Comparison of ENCODE assay signal across 23 cellular contexts in genomic region chr11:90851196-90851595, GRCh38.
DNase-seq lines count a peak whose midpoint lies in the region; ATAC-seq, FAIRE-seq and TF ChIP-seq lines count a peak whose summit lies in the region.
"Had no signal": no experiment of that assay in that cellular context is flagged by ENCODE, and none has a peak within 500 bp of the region (broad histone marks: within the 10 kb centered on the region; RNA-seq: fewer than 3 reads in every experiment).

No MANE protein-coding gene starts in this region.

- H2BK5ac ChIP-seq in IMR-90 (ENCODE audit: low read depth, low read length, poor library complexity, severe bottlenecking) = no peak overlapping the region

- H3K56ac ChIP-seq in IMR-90 (ENCODE audit: extremely low read depth, insufficient read depth, low read length) = no peak overlapping the region

- no peak overlapping the region for H3K14ac ChIP-seq in IMR-90 (replicated peaks; ENCODE audit: low read depth, low read length)

- TF ChIP-seq EP300 in A549 (IDR thresholded peaks at IDR 0.05) (no peak), K562 (IDR thresholded peaks at IDR 0.05; ENCODE audit: low read length) (no peak)

- no peak overlapping the region for H3K23ac ChIP-seq in IMR-90 (ENCODE audit: low read depth, low read length)

- ATAC-seq in A549 (no peak), IMR-90 (ENCODE audit: low read depth) (no peak), K562 (no peak), GM21360 (IDR thresholded peaks at IDR 0.05; ENCODE audit: unreplicated experiment) (no peak), GM21528 (IDR thresholded peaks at IDR 0.05; ENCODE audit: low FRiP score, unreplicated experiment) (no peak)

- no peaks in the 10 kb centered on the region for H3K9me1 ChIP-seq in IMR-90 (ENCODE audit: insufficient read depth, low read length)
- no peaks in the 10 kb centered on the region for H3K9me1 ChIP-seq in K562 (ENCODE audit: control insufficient read depth, insufficient read depth, low read length)

- H3K4ac ChIP-seq in IMR-90 (ENCODE audit: low read depth, low read length) = no peak overlapping the region

- TF ChIP-seq RAD21 in A549 (conservative IDR thresholded peaks at IDR 0.05 in 1 of 2, IDR thresholded peaks at IDR 0.05 in 1 of 2) (no peak), IMR-90 (IDR thresholded peaks at IDR 0.05; ENCODE audit: low read length) (no peak), K562 (CRISPR knock-in tag; conservative IDR thresholded peaks at IDR 0.05 in 1 of 2, IDR thresholded peaks at IDR 0.05 in 1 of 2) (no peak)

- TF ChIP-seq CTCF in A549 (IDR thresholded peaks at IDR 0.05) (no peak), IMR-90 (conservative IDR thresholded peaks at IDR 0.05; ENCODE audit: low read depth, low read length) (no peak), K562 (IDR thresholded peaks at IDR 0.05 in 2 of 3, conservative IDR thresholded peaks at IDR 0.05 in 1 of 3; ENCODE audit: insufficient read depth in 2 of 3, low read depth in 1 of 3, low read length in 3 of 3) (no peak)

- H3K79me1 ChIP-seq in IMR-90 (ENCODE audit: low read depth in 1 of 2, low read length in 2 of 2) = no peaks in the 10 kb centered on the region

- no peak overlapping the region for H3K4me2 ChIP-seq in A549
- no peak overlapping the region for H3K4me2 ChIP-seq in IMR-90 (ENCODE audit: low read depth, low read length)
- H3K4me2 ChIP-seq in K562 (ENCODE audit: insufficient read depth, low read length) = no peak overlapping the region
- H3K4me2 ChIP-seq: BLaER1 had no signal

- H4K20me1 ChIP-seq in IMR-90 (ENCODE audit: insufficient read depth, low read length) (no peaks in the 10 kb centered on the region), K562 (replicated peaks; ENCODE audit: control insufficient read depth, insufficient read depth, low read length) (no peaks in the 10 kb centered on the region)
- H4K20me1 ChIP-seq: BLaER1 had no signal

- FAIRE-seq in A549 (lab: Jason Lieb, UNC) (no peak), K562 (lab: Jason Lieb, UNC) (no peak)
- FAIRE-seq: A204.1, D721Med, G401.6, GM12891, GM19239 had no signal

- H3K9ac ChIP-seq in IMR-90 (ENCODE audit: low read depth, low read length) (no peak overlapping the region), K562 (ENCODE audit: insufficient read depth in 1 of 2, low read depth in 2 of 2, low read length in 2 of 2) (no peak overlapping the region)
- H3K9ac ChIP-seq: BLaER1 had no signal

- no peak overlapping the region for H4K5ac ChIP-seq in IMR-90 (ENCODE audit: low read depth, low read length)

- no peak overlapping the region for H4K91ac ChIP-seq in IMR-90 (ENCODE audit: insufficient read depth, low read depth, low read length)

- no peak for TF ChIP-seq POLR2A in A549 (IDR thresholded peaks at IDR 0.05; ENCODE audit: low read length)
- TF ChIP-seq POLR2A in IMR-90 (IDR thresholded peaks at IDR 0.05; ENCODE audit: low read depth, low read length) = no peak
- no peak for TF ChIP-seq POLR2A in K562 (conservative IDR thresholded peaks at IDR 0.05)

- H3K18ac ChIP-seq in IMR-90 (ENCODE audit: low read depth, low read length) = no peak overlapping the region

- no peaks in the 10 kb centered on the region for H3K79me2 ChIP-seq in K562 (ENCODE audit: control insufficient read depth, insufficient read depth, low read length)

- dilution Hi-C loops in IMR-90 (cut with HindIII; ENCODE audit: low sequenced_read_pairs, unreplicated experiment) = no loop called here

- H3K36me3 ChIP-seq in IMR-90 (ENCODE audit: control insufficient read depth, insufficient read depth, low read length) (no peaks in the 10 kb centered on the region), K562 (ENCODE audit: control insufficient read depth, insufficient read depth, low read length) (no peaks in the 10 kb centered on the region)
- H3K36me3 ChIP-seq: BE2C, BLaER1 had no signal

- H3K27me3 ChIP-seq in IMR-90 (ENCODE audit: control insufficient read depth, insufficient read depth, low read length) (no peaks in the 10 kb centered on the region), K562 (ENCODE audit: control insufficient read depth in 2 of 2, insufficient read depth in 2 of 2, low read length in 2 of 2) (no peaks in the 10 kb centered on the region)
- H3K27me3 ChIP-seq: BE2C, BLaER1 had no signal

- POLR2A ChIA-PET in A549 (lab: Yijun Ruan, JAX) = no interaction called here
- POLR2A ChIA-PET in IMR-90 (lab: Charles Lee; ENCODE audit: unreplicated experiment) = no interaction called here
- POLR2A ChIA-PET in K562 (lab: Yijun Ruan, JAX) = no interaction called here

- H3K4me1 ChIP-seq in A549 (peaks cover 3% of the 10 kb centered on the region; the same call in 1 of the 3 replicates), IMR-90 (ENCODE audit: control insufficient read depth, insufficient read depth, low read length) (no peaks in the 10 kb centered on the region), K562 (replicated peaks in 1 of 2; ENCODE audit: control insufficient read depth in 2 of 2, insufficient read depth in 2 of 2, low read length in 2 of 2) (no peaks in the 10 kb centered on the region)
- H3K4me1 ChIP-seq: BE2C, BLaER1, Caco-2 had no signal

- H3K27ac ChIP-seq in A549 = no peak overlapping the region
- H3K27ac ChIP-seq in IMR-90 (ENCODE audit: insufficient read depth, low read length) = no peak overlapping the region
- H3K27ac ChIP-seq in K562 (ENCODE audit: extremely low read depth, low read depth, low read length) = no peak overlapping the region
- H3K27ac ChIP-seq: BLaER1 had no signal

- H2AFZ ChIP-seq in IMR-90 (replicated peaks; ENCODE audit: low read length, poor library complexity) = no peak overlapping the region
- no peak overlapping the region for H2AFZ ChIP-seq in K562 (ENCODE audit: low read depth, low read length)

- H2AK9ac ChIP-seq in IMR-90 (replicated peaks; ENCODE audit: low read depth, low read length, poor library complexity) = no peak overlapping the region

- CTCF ChIA-PET in A549 (lab: Yijun Ruan, JAX) (no interaction called here), IMR-90 (lab: Yijun Ruan, JAX) (no interaction called here), K562 (lab: Yijun Ruan, JAX; ENCODE audit: low intra/inter-chr PET ratio) (no interaction called here)

- H3K9me3 ChIP-seq in A549 (no peaks in the 10 kb centered on the region), IMR-90 (ENCODE audit: control insufficient read depth, insufficient read depth, low read length) (peaks cover 2% of the 10 kb centered on the region; the same call in 1 of the 2 replicates), K562 (replicated peaks; ENCODE audit: control insufficient read depth, insufficient read depth, low read depth, low read length) (0 out of 2 replicates have a peak, but pooled peaks cover 2% of the 10 kb centered on the region)
- H3K9me3 ChIP-seq: BE2C, BLaER1, Caco-2 had no signal

- in situ Hi-C loops in IMR-90 (cut with MboI; ENCODE audit: low sequenced_read_pairs) (no loop called here), K562 (cut with MboI) (no loop called here)

- no peak overlapping the region for H4K8ac ChIP-seq in IMR-90 (ENCODE audit: low read depth in 2 of 2, low read length in 2 of 2)

- H2BK15ac ChIP-seq in IMR-90 (ENCODE audit: low read depth, low read length) = no peak overlapping the region

- H2AK5ac ChIP-seq in IMR-90 (ENCODE audit: low read depth, low read length) = no peak overlapping the region

- intact Hi-C loops in IMR-90 (cut with micrococcal nuclease) = no loop called here
- intact Hi-C loops in K562 (cut with micrococcal nuclease) = no loop called here

- DNase-seq in A549 (ENCODE audit: low read depth in 1 of 2, low spot score in 1 of 2) = no peak
- DNase-seq in IMR-90 = no peak
- peak; percentile 51 for DNase-seq in NCI-H526 treated with DMSO at 0.1 percent for 48 hours (lab: John Stamatoyannopoulos, UW)
- DNase-seq in K562 (ENCODE audit: extremely low read depth in 1 of 4, low spot score in 3 of 4) = no peak
- DNase-seq in AML-193 (lab: John Stamatoyannopoulos, UW) = no peak
- DNase-seq in hippocampal formation (lab: John Stamatoyannopoulos, UW) = no peak
- DNase-seq: 8988T; BE2C; C1 segment of cervical spinal cord; Caco-2; Calu3; CD4-positive, alpha-beta memory T cell; CD4-positive, CD25-positive, alpha-beta regulatory T cell; DMS79 treated with DMSO at 0.1 percent for 48 hours; GF-D8 had no signal

- no peak overlapping the region for H2BK20ac ChIP-seq in IMR-90 (ENCODE audit: low read depth, low read length)

- H3K4me3 ChIP-seq in A549 (no peak overlapping the region), IMR-90 (ENCODE audit: insufficient read depth, low read depth, low read length) (no peak overlapping the region), K562 (no peak overlapping the region)
- H3K4me3 ChIP-seq: BLaER1 had no signal

- BruUV-seq in IMR-90 (replicated peaks; lab: Mats Ljungman, UMichigan) (no TSS peak), K562 (replicated peaks; lab: Mats Ljungman, UMichigan) (no TSS peak)

- H2BK120ac ChIP-seq in IMR-90 (ENCODE audit: low read depth, low read length) = no peak overlapping the region

TF ChIP-seq in A549, 52 proteins besides CTCF, POLR2A, EP300 and RAD21:
- TF ChIP-seq MAFK (IDR thresholded peaks at IDR 0.05; ENCODE audit: partially characterized antibody) (peak; percentile 97), RCOR1 (IDR thresholded peaks at IDR 0.05; ENCODE audit: low read depth, low read length) (no peak)

TF ChIP-seq in IMR-90, 13 proteins besides CTCF, POLR2A, EP300 and RAD21:
- TF ChIP-seq MAFK (IDR thresholded peaks at IDR 0.05; ENCODE audit: low read depth, low read length) (peak; percentile 100), USF2 (IDR thresholded peaks at IDR 0.05; ENCODE audit: low read depth, low read length) (no peak)
TF ChIP-seq in IMR-90: peak in this region for 1.

TF ChIP-seq in K562, 482 proteins besides CTCF, POLR2A, EP300 and RAD21 (continues in another document):
- no peak for TF ChIP-seq ZC3H4 (CRISPR knock-in tag; IDR thresholded peaks at IDR 0.05; ENCODE audit: borderline replicate concordance)
- TF ChIP-seq MAFK (IDR thresholded peaks at IDR 0.05; ENCODE audit: low read length) = peak; percentile 99
- TF ChIP-seq NBN (IDR thresholded peaks at IDR 0.05; ENCODE audit: low read depth) = no peak
- no peak for TF ChIP-seq MECOM (CRISPR knock-in tag; IDR thresholded peaks at IDR 0.05)
- TF ChIP-seq ZNF77 (CRISPR knock-in tag; IDR thresholded peaks at IDR 0.05) = no peak
- TF ChIP-seq ZNF696 (CRISPR knock-in tag; conservative IDR thresholded peaks at IDR 0.05) = no peak
- TF ChIP-seq GATA2 (CRISPR knock-in tag; IDR thresholded peaks at IDR 0.05) = no peak
- TF ChIP-seq STAT5B (CRISPR knock-in tag; IDR thresholded peaks at IDR 0.05) = no peak
- no peak for TF ChIP-seq RFX1 (IDR thresholded peaks at IDR 0.05)
- no peak for TF ChIP-seq SPI1 (IDR thresholded peaks at IDR 0.05; ENCODE audit: borderline replicate concordance, low read depth, low read length)
- TF ChIP-seq MAX (CRISPR knock-in tag; IDR thresholded peaks at IDR 0.05) = no peak
- TF ChIP-seq MAFF (IDR thresholded peaks at IDR 0.05; ENCODE audit: low read length) = peak; percentile 97

Comparison
In these comparisons a context has a peak if more than half of its experiments do, and no peak if none do; other contexts are left out.
1. Of the 35 proteins assayed by ChIP-seq in both K562 and A549: peak only in K562: none; only in A549: none; in both: MAFK; in neither: 34.